ENCODE assay signal across 34 cellular contexts in the genomic region with DNA sequence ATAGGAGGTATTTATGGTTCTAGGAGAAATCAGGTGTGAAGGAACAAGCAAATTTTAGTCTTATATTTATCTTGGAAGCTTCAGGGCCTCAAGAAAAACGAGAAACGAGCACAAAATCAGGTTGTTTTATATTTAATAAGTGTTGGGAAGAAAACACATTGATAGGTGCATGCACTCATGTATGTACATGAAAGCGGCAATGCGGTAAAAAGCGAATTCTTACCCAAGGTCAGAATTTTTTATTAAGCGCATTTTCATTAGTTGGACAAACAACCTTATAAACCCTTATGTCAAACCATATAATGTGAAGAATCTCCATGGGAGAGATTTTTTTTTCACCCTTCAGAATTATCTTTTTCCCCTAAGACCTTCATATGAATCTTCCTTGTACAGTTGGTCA. TPM values are rescaled to one million over a fixed set of nuclear protein-coding genes. Genes with fewer than 3 reads are reported as not detected.
DNase-seq lines count a peak whose midpoint lies in the region; ATAC-seq, FAIRE-seq and TF ChIP-seq lines count a peak whose summit lies in the region.
"Had no signal": no experiment of that assay in that cellular context is flagged by ENCODE, and none has a peak within 500 bp of the region (broad histone marks: within the 10 kb centered on the region; RNA-seq: fewer than 3 reads in every experiment).

No MANE protein-coding gene starts in this region.

- H3K4me2 ChIP-seq in HepG2 (ENCODE audit: low read depth, low read length) = no peak overlapping the region
- H3K4me2 ChIP-seq: A549; BLaER1; BLaER1 treated with 17β-estradiol and CSF1 and Interleukin-3, amounts not matched to agents 10 nM and 100 nM had no signal

- H3K9me3 ChIP-seq in cardiac muscle cell (ENCODE audit: low read depth) (no peaks in the 10 kb centered on the region), right atrium auricular region (no peaks in the 10 kb centered on the region), HepG2 (ENCODE audit: low read length) (no peaks in the 10 kb centered on the region), right lobe of liver (no peaks in the 10 kb centered on the region), Caco-2 (no peaks in the 10 kb centered on the region), colonic mucosa (no peaks in the 10 kb centered on the region)
- H3K9me3 ChIP-seq: A549; BE2C; BLaER1; BLaER1 treated with 17β-estradiol and CSF1 and Interleukin-3, amounts not matched to agents 10 nM and 100 nM had no signal

- in situ Hi-C loops in HepG2 (cut with HindIII; ENCODE audit: extremely low pct_ligation_motif_present, low pct_unique_long_range_greater_than_20kb) = no loop called here

- intact Hi-C loops in HepG2 (cut with micrococcal nuclease; ENCODE audit: unreplicated experiment) = no loop called here
- intact Hi-C loops in right lobe of liver (cut with DNase I) = no loop called here
- intact Hi-C loops in Caco-2 (cut with micrococcal nuclease; ENCODE audit: unreplicated experiment) = no loop called here
- intact Hi-C loops in colonic mucosa (cut with DNase I) = no loop called here

- H3K4me3 Mint-ChIP-seq in Caco-2 (ENCODE audit: unreplicated experiment) (no peak overlapping the region), neural crest cell (no peak overlapping the region)
- H3K4me3 Mint-ChIP-seq: B cell; CD14-positive monocyte; CD4-positive, alpha-beta memory T cell; CD4-positive, alpha-beta T cell; CD4-positive, CD25-positive, alpha-beta regulatory T cell; CD8-positive, alpha-beta memory T cell; CD8-positive, alpha-beta T cell had no signal

- H3K4me3 ChIP-seq in cardiac muscle cell (no peak overlapping the region), right atrium auricular region (no peak overlapping the region), HepG2 (replicated peaks in 1 of 3; ENCODE audit: insufficient read depth in 1 of 3, low read depth in 2 of 3, low read length in 3 of 3) (no peak overlapping the region), right lobe of liver (no peak overlapping the region), Caco-2 (ENCODE audit: low read depth, low read length) (no peak overlapping the region), colonic mucosa (no peak overlapping the region)
- H3K4me3 ChIP-seq: A549; BLaER1; BLaER1 treated with 17β-estradiol and CSF1 and Interleukin-3, amounts not matched to agents 10 nM and 100 nM had no signal

- H3K79me2 ChIP-seq in HepG2 (ENCODE audit: insufficient read depth, low read length) = no peaks in the 10 kb centered on the region

- TF ChIP-seq RAD21 in HepG2 (CRISPR knock-in tag; IDR thresholded peaks at IDR 0.05) = no peak

- H3K27me3 Mint-ChIP-seq in Caco-2 (ENCODE audit: insufficient read depth, unreplicated experiment) = no peaks in the 10 kb centered on the region
- no peaks in the 10 kb centered on the region for H3K27me3 Mint-ChIP-seq in neural crest cell (ENCODE audit: low read depth)
- H3K27me3 Mint-ChIP-seq: B cell; CD4-positive, alpha-beta memory T cell; CD4-positive, alpha-beta T cell; CD4-positive, CD25-positive, alpha-beta regulatory T cell; CD8-positive, alpha-beta memory T cell had no signal

- H3K27me3 ChIP-seq in cardiac muscle cell = no peaks in the 10 kb centered on the region
- H3K27me3 ChIP-seq in right atrium auricular region = no peaks in the 10 kb centered on the region
- no peaks in the 10 kb centered on the region for H3K27me3 ChIP-seq in HepG2 (ENCODE audit: control insufficient read depth in 1 of 2, insufficient read depth in 2 of 2, low read length in 2 of 2)
- H3K27me3 ChIP-seq in right lobe of liver = no peaks in the 10 kb centered on the region
- no peaks in the 10 kb centered on the region for H3K27me3 ChIP-seq in Caco-2 (replicated peaks; ENCODE audit: control insufficient read depth, insufficient read depth, low read length)
- H3K27me3 ChIP-seq in colonic mucosa = no peaks in the 10 kb centered on the region
- H3K27me3 ChIP-seq: BE2C; BLaER1; BLaER1 treated with 17β-estradiol and CSF1 and Interleukin-3, amounts not matched to agents 10 nM and 100 nM had no signal

- H3K9ac ChIP-seq in HepG2 (ENCODE audit: insufficient read depth, low read depth, low read length) (no peak overlapping the region), colonic mucosa (ENCODE audit: low read depth in 2 of 2, low read length in 2 of 2) (no peak overlapping the region)
- H3K9ac ChIP-seq: BLaER1; BLaER1 treated with 17β-estradiol and CSF1 and Interleukin-3, amounts not matched to agents 10 nM and 100 nM had no signal

- H3K4me1 ChIP-seq in cardiac muscle cell (ENCODE audit: low read depth) (no peaks in the 10 kb centered on the region), right atrium auricular region (no peaks in the 10 kb centered on the region), HepG2 (ENCODE audit: insufficient read depth, low read length) (0 out of 2 replicates have a peak, but pooled peaks cover 13% of the 10 kb centered on the region), right lobe of liver (no peaks in the 10 kb centered on the region), Caco-2 (no peaks in the 10 kb centered on the region), colonic mucosa (no peaks in the 10 kb centered on the region)
- H3K4me1 ChIP-seq: A549 had no signal

- no peaks in the 10 kb centered on the region for H3K4me1 Mint-ChIP-seq in Caco-2 (ENCODE audit: low read depth, unreplicated experiment)
- peaks cover 3% of the 10 kb centered on the region for H3K4me1 Mint-ChIP-seq in neural crest cell
- H3K4me1 Mint-ChIP-seq: B cell had no signal

- no peak for FAIRE-seq in HepG2 (lab: Jason Lieb, UNC)
- FAIRE-seq: A549, D721Med had no signal

- H3K36me3 Mint-ChIP-seq in Caco-2 (ENCODE audit: insufficient read depth, unreplicated experiment) (peaks cover 32% of the 10 kb centered on the region), neural crest cell (ENCODE audit: low read depth) (peaks cover 4% of the 10 kb centered on the region)

- H3K27ac Mint-ChIP-seq in Caco-2 (ENCODE audit: unreplicated experiment) (no peak overlapping the region), neural crest cell (ENCODE audit: unreplicated experiment) (peak overlapping the region; percentile 35)
- H3K27ac Mint-ChIP-seq: B cell; CD4-positive, alpha-beta memory T cell; CD4-positive, alpha-beta T cell; CD4-positive, CD25-positive, alpha-beta regulatory T cell; CD8-positive, alpha-beta T cell had no signal

- BruUV-seq in HepG2 (replicated peaks; lab: Mats Ljungman, UMichigan) (TSS peak; percentile 5), Caco-2 (replicated peaks; lab: Mats Ljungman, UMichigan) (TSS peak; percentile 3)

- ATAC-seq in HepG2 = no peak
- no peak for ATAC-seq in right lobe of liver
- ATAC-seq: CD8-positive, alpha-beta T cell had no signal

- no peaks in the 10 kb centered on the region for H4K20me1 ChIP-seq in HepG2 (ENCODE audit: insufficient read depth, low read length)
- H4K20me1 ChIP-seq: BLaER1; BLaER1 treated with 17β-estradiol and CSF1 and Interleukin-3, amounts not matched to agents 10 nM and 100 nM had no signal

- TF ChIP-seq CTCF in cardiac muscle cell (IDR thresholded peaks at IDR 0.05; ENCODE audit: low read depth, low read length) (no peak), right atrium auricular region (IDR thresholded peaks at IDR 0.05) (no peak), HepG2 (CRISPR knock-in tag; IDR thresholded peaks at IDR 0.05) (no peak), right lobe of liver (IDR thresholded peaks at IDR 0.05) (no peak), Caco-2 (IDR thresholded peaks at IDR 0.05; ENCODE audit: insufficient read depth in 1 of 2, low read depth in 1 of 2, low read length in 1 of 2, severe bottlenecking in 1 of 2, unreplicated experiment in 1 of 2) (no peak), neural crest cell (conservative IDR thresholded peaks at IDR 0.05) (no peak), colonic mucosa (IDR thresholded peaks at IDR 0.05) (no peak)

- TF ChIP-seq POLR2A in HepG2 (IDR thresholded peaks at IDR 0.05; ENCODE audit: insufficient read depth in 1 of 2, low read depth in 2 of 2, low read length in 2 of 2) = no peak
- TF ChIP-seq POLR2A in right lobe of liver (IDR thresholded peaks at IDR 0.05) = no peak

- no peak overlapping the region for H2AFZ ChIP-seq in HepG2 (ENCODE audit: low read length)

- no peaks in the 10 kb centered on the region for H3K9me3 Mint-ChIP-seq in Caco-2 (ENCODE audit: unreplicated experiment)
- no peaks in the 10 kb centered on the region for H3K9me3 Mint-ChIP-seq in neural crest cell
- H3K9me3 Mint-ChIP-seq: CD14-positive monocyte; CD4-positive, alpha-beta memory T cell; CD4-positive, alpha-beta T cell; CD4-positive, CD25-positive, alpha-beta regulatory T cell; CD8-positive, alpha-beta memory T cell; CD8-positive, alpha-beta T cell had no signal

- H3K27ac ChIP-seq in cardiac muscle cell (peak overlapping the region; percentile 14), right atrium auricular region (no peak overlapping the region), HepG2 (ENCODE audit: extremely low read length, insufficient read depth, low read length) (no peak overlapping the region), right lobe of liver (no peak overlapping the region), colonic mucosa (no peak overlapping the region)
- H3K27ac ChIP-seq: 22Rv1; A549; BLaER1; BLaER1 treated with 17β-estradiol and CSF1 and Interleukin-3, amounts not matched to agents 10 nM and 100 nM; C4-2B had no signal

- WGBS in HepG2 (ENCODE audit: low lambda C conversion rate) = 93% methylated on average over 6 of the region's 6 CpGs
- WGBS in right lobe of liver (ENCODE audit: insufficient coverage, low coverage, low lambda C conversion rate, missing lambda C conversion rate) = 85% methylated on average over 6 of the region's 6 CpGs

- POLR2A ChIA-PET in HepG2 (lab: Yijun Ruan, JAX) (interaction anchor here (0.7 kb wide), 1 partner anchor 185 kb away, joined by 3 read pairs; no protein-coding TSS in a partner anchor), Caco-2 (lab: Charles Lee) (no interaction called here)

- no peak for DNase-seq in cardiac muscle cell (ENCODE audit: low read depth in 1 of 2, low spot score in 1 of 2)
- DNase-seq in right atrium auricular region (ENCODE audit: low spot score) = no peak
- no peak for DNase-seq in HepG2 (ENCODE audit: low spot score)
- no peak for DNase-seq in right lobe of liver
- no peak for DNase-seq in Caco-2
- no peak for DNase-seq in neural crest cell (ENCODE audit: low read depth, low spot score)
- no peak for DNase-seq in DMS153 (lab: John Stamatoyannopoulos, UW)
- no peak for DNase-seq in colonic mucosa
- DNase-seq: 8988T; ACHN; AML-193; BE2C; C1 segment of cervical spinal cord; Calu3; CD4-positive, alpha-beta memory T cell; CD4-positive, alpha-beta T cell; CD4-positive, CD25-positive, alpha-beta regulatory T cell; CD8-positive, alpha-beta memory T cell; CD8-positive, alpha-beta T cell; COR-L47; DMS 273 treated with DMSO at 0.1 percent for 48 hours; DMS53; DMS79; DMS79 treated with DMSO at 0.1 percent for 48 hours; DND-41; EL had no signal

- H3K36me3 ChIP-seq in cardiac muscle cell (peaks cover 25% of the 10 kb centered on the region), right atrium auricular region (peaks cover 19% of the 10 kb centered on the region), HepG2 (replicated peaks in 1 of 2; ENCODE audit: control insufficient read depth in 1 of 2, insufficient read depth in 2 of 2, low read length in 2 of 2) (peaks cover 7 to 29% of the 10 kb centered on the region in 2 experiments), right lobe of liver (peaks cover 0 to 11% (median 9%) of the 10 kb centered on the region in 4 donors), Caco-2 (ENCODE audit: control insufficient read depth, insufficient read depth, low read length) (no peaks in the 10 kb centered on the region), colonic mucosa (peaks cover 7% of the 10 kb centered on the region)
- H3K36me3 ChIP-seq: BE2C had no signal

- TF ChIP-seq EP300 in HepG2 (IDR thresholded peaks at IDR 0.05; ENCODE audit: low read depth in 2 of 2, low read length in 2 of 2) = no peak
- no peak for TF ChIP-seq EP300 in HepG2 (CRISPR knock-in tag; IDR thresholded peaks at IDR 0.05; ENCODE audit: borderline replicate concordance)

- CTCF ChIA-PET in HepG2 (lab: Yijun Ruan, JAX; ENCODE audit: low intra/inter-chr PET ratio, low total read pairs) = no interaction called here
- CTCF ChIA-PET in Caco-2 (lab: Charles Lee) = no interaction called here

RNA-seq across cellular contexts. Expression of gene SLC66A3, which starts 25.4 kb away (rescaled TPM):
- total RNA-seq in cardiac muscle cell (14.9 and 16.7 TPM in 2 replicates), right atrium auricular region (10 to 100 TPM; 18.7 to 19.2 TPM), HepG2 (2016; rRNA removed; fragmentation: Illumina TruSeq; extraction: Trizol) (1.5 and 2.2 TPM in 2 replicates), right lobe of liver (10 to 100 TPM in 2 of 6 experiments, 1 to 10 TPM in 4; 4.9 to 16.1 (median 8.8) TPM), Caco-2 (2022) (10.4 and 12.1 TPM in 2 replicates), neural crest cell (4.6 and 5.1 TPM in 2 replicates), colonic mucosa (10 to 100 TPM in 1 of 2 donors, 1 to 10 TPM in 1; 7.7 to 13.2 TPM)
- polyA plus RNA-seq in cardiac muscle cell (7.1 and 15.5 TPM in 2 replicates), HepG2 (2011; rRNA removed) (3.7 and 5.0 TPM in 2 replicates)
- total RNA-seq in HepG2 (2016; cell fraction: cytosol; rRNA removed; fragmentation: Illumina TruSeq; extraction: Trizol; ENCODE audit: low read depth) = 0.71 and 1.4 TPM in 2 replicates
- total RNA-seq in HepG2 (2016; cell fraction: insoluble cytoplasmic fraction; rRNA removed; fragmentation: Illumina TruSeq; extraction: Trizol) = 1.8 TPM in 2 replicates
- 2.2 and 2.8 TPM in 2 replicates for total RNA-seq in HepG2 (2016; cell fraction: membrane; rRNA removed; fragmentation: Illumina TruSeq; extraction: Trizol)
- total RNA-seq in HepG2 (2016; cell fraction: nucleus; rRNA removed; fragmentation: Illumina TruSeq; extraction: Trizol) = 1.3 and 2.1 TPM in 2 replicates
- polyA plus RNA-seq in HepG2 (2011; cell fraction: cytosol; rRNA removed) = 3.7 and 4.6 TPM in 2 replicates
- 1.2 and 1.6 TPM in 2 replicates for polyA plus RNA-seq in HepG2 (2011; cell fraction: nucleus; rRNA removed)
- polyA plus RNA-seq in HepG2 (2012) = 2.1 and 2.2 TPM in 2 replicates
- polyA plus RNA-seq in HepG2 (2016; cell fraction: cytosol; fragmentation: Illumina TruSeq; extraction: Trizol; ENCODE audit: low read depth) = 1.4 and 2.5 TPM in 2 replicates
- polyA plus RNA-seq in HepG2 (2016; cell fraction: insoluble cytoplasmic fraction; fragmentation: Illumina TruSeq; extraction: Trizol; ENCODE audit: low read depth) = 1.7 TPM in 2 replicates
- polyA plus RNA-seq in HepG2 (2016; cell fraction: membrane; fragmentation: Illumina TruSeq; extraction: Trizol; ENCODE audit: low read depth) = 2.2 and 2.4 TPM in 2 replicates
- polyA plus RNA-seq in HepG2 (2016; cell fraction: nucleus; fragmentation: Illumina TruSeq; extraction: Trizol; ENCODE audit: insufficient read depth, low read depth) = 1.5 and 3.4 TPM in 2 replicates
- polyA minus RNA-seq in HepG2 (2011; rRNA and poly(A)+ RNA removed; ENCODE audit: low replicate concordance) = 11.8 and 11.9 TPM in 2 replicates
- 1.6 and 1.7 TPM in 2 replicates for polyA minus RNA-seq in HepG2 (2011; cell fraction: cytosol; rRNA and poly(A)+ RNA removed)
- 0.90 and 2.4 TPM in 2 replicates for polyA minus RNA-seq in HepG2 (2011; cell fraction: nucleus; rRNA and poly(A)+ RNA removed)
